ENCODE assay signal across 8 cellular contexts in the genomic region with DNA sequence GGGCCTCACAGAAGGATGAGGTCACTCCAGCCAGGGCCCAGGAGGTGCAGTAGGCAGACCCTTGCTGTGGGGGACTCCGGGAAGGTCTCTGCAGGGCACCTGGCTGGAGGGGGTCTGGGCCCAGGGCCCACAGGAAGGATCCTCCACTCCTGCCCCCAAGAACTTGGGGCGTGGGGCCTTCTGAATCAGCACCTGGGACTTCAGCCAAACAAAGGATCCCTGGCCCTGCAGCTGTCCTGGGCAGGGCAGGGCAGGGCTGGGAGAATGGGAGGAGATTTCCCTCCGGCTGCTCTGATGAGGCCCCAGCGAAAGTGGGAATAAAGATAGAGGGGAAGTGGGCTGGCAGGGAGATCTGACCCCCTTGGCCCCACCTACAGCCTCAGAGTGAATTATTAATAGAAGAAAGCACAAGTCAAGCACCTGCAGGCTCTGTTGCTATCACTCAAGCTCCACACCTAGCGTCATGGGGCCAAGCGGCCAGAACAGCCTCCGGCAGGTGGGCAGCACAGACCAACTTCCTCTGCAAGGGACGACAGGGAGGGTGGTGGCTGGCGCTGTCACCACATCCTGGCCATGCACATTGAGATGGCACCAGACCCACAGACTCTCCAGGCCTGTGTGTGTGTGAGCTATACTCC.
A peak's percentile ranks its signal among the peaks of the same experiment; 100 is the strongest.
DNase-seq lines count a peak whose midpoint lies in the region; ATAC-seq and TF ChIP-seq lines count a peak whose summit lies in the region.

No MANE protein-coding gene starts in this region.

- H3K27ac Mint-ChIP-seq in activated T-cell treated with anti-CD3 and anti-CD28 coated beads, Interleukin-2, amount 50 U/mL, for 72 hours = peak overlapping the region; percentile 54

- no peaks in the 10 kb centered on the region for H3K27me3 Mint-ChIP-seq in activated T-cell treated with anti-CD3 and anti-CD28 coated beads, Interleukin-2, amount 50 U/mL, for 72 hours (ENCODE audit: low read depth)

- peaks cover 0 to 3% of the 10 kb centered on the region in 2 donors for H3K9me3 Mint-ChIP-seq in activated T-cell treated with anti-CD3 and anti-CD28 coated beads, Interleukin-2, amount 50 U/mL, for 72 hours

- no peak overlapping the region for H2AFZ ChIP-seq in hepatocyte

- H3K9me3 ChIP-seq in hepatocyte (ENCODE audit: low read depth) (no peaks in the 10 kb centered on the region), subcutaneous abdominal adipose tissue (ENCODE audit: control insufficient read depth in 5 of 5, low read length in 5 of 5) (peaks cover 0 to 9% (median 3%) of the 10 kb centered on the region in 5 donors), BE2C (no peaks in the 10 kb centered on the region)

- H3K27ac ChIP-seq in hepatocyte (peak overlapping the region; percentile 64), subcutaneous abdominal adipose tissue (ENCODE audit: low read depth, low read length) (peak overlapping the region; percentile 17)

- TF ChIP-seq CTCF in hepatocyte (IDR thresholded peaks at IDR 0.05; ENCODE audit: poor library complexity) (no peak), BE2C (IDR thresholded peaks at IDR 0.05; ENCODE audit: low read depth, low read length) (no peak)

- no peaks in the 10 kb centered on the region for H3K9me2 ChIP-seq in hepatocyte (replicated peaks; ENCODE audit: insufficient read depth)

- H3K27me3 ChIP-seq in hepatocyte (no peaks in the 10 kb centered on the region), subcutaneous abdominal adipose tissue (ENCODE audit: control insufficient read depth in 5 of 5, insufficient read depth in 4 of 5, low read length in 5 of 5) (peaks cover 0 to 6% (median 6%) of the 10 kb centered on the region in 5 donors), BE2C (no peaks in the 10 kb centered on the region)

- ATAC-seq in activated T-cell treated with anti-CD3 and anti-CD28 coated beads, Interleukin-2, amount 50 U/mL, for 72 hours (replicated peaks in 1 of 2) = peak; percentile 64 to 71

- peaks cover 46% of the 10 kb centered on the region for H3K4me1 Mint-ChIP-seq in activated T-cell treated with anti-CD3 and anti-CD28 coated beads, Interleukin-2, amount 50 U/mL, for 72 hours (ENCODE audit: low read depth)

- H3K36me3 Mint-ChIP-seq in activated T-cell treated with anti-CD3 and anti-CD28 coated beads, Interleukin-2, amount 50 U/mL, for 72 hours (ENCODE audit: insufficient read depth in 2 of 2) = peaks cover 2 to 5% of the 10 kb centered on the region in 2 donors

- H4K20me1 ChIP-seq in hepatocyte (ENCODE audit: insufficient read depth, poor library complexity, severe bottlenecking) = no peaks in the 10 kb centered on the region

- H3K4me2 ChIP-seq in hepatocyte = no peak overlapping the region

- H3K4me3 Mint-ChIP-seq in activated T-cell treated with anti-CD3 and anti-CD28 coated beads, Interleukin-2, amount 50 U/mL, for 72 hours = peak overlapping the region; percentile 13 to 50

- no peak overlapping the region for H3K4me3 ChIP-seq in hepatocyte
- H3K4me3 ChIP-seq in subcutaneous abdominal adipose tissue (ENCODE audit: low read depth in 1 of 5, low read length in 5 of 5) = peak overlapping the region in 1 of 5 donors; percentile 7
- H3K4me3 ChIP-seq in BE2C (ENCODE audit: low read depth, low read length) = no peak overlapping the region

- peak overlapping the region in 1 of 5 donors; percentile 20 for H3K9ac ChIP-seq in subcutaneous abdominal adipose tissue (ENCODE audit: low read length in 5 of 5)

- peak; percentile 17 for DNase-seq in NK-92 treated with Interleukin-12 subunit alpha and Interleukin-12 subunit beta, amount 100 ng/mL, for 24 hours (lab: John Stamatoyannopoulos, UW)
- no peak for DNase-seq in NK-92 (lab: John Stamatoyannopoulos, UW; ENCODE audit: unreplicated experiment)
- DNase-seq in activated T-cell treated with anti-CD3 and anti-CD28 coated beads, Interleukin-2, amount 50 U/mL, for 72 hours = peak; percentile 51 to 57
- peak; percentile 66 for DNase-seq in hepatocyte (ENCODE audit: low spot score)
- no peak for DNase-seq in globus pallidus (ENCODE audit: low spot score)
- no peak for DNase-seq in BE2C
- no peak for DNase-seq in OCI-M2 (lab: John Stamatoyannopoulos, UW; ENCODE audit: unreplicated experiment)

- H3K4me1 ChIP-seq in hepatocyte (ENCODE audit: insufficient read depth) (peaks cover 53% of the 10 kb centered on the region), subcutaneous abdominal adipose tissue (ENCODE audit: control insufficient read depth in 5 of 5, insufficient read depth in 5 of 5, low read length in 5 of 5) (peaks cover 16 to 53% (median 44%) of the 10 kb centered on the region in 5 donors), BE2C (no peaks in the 10 kb centered on the region)

- H3K36me3 ChIP-seq in hepatocyte (replicated peaks; ENCODE audit: insufficient read depth, low read depth) (no peaks in the 10 kb centered on the region), subcutaneous abdominal adipose tissue (ENCODE audit: control insufficient read depth in 5 of 5, insufficient read depth in 5 of 5, low read length in 5 of 5) (no peaks in the 10 kb centered on the region), BE2C (no peaks in the 10 kb centered on the region)

- 71% methylated on average over 9 of the region's 9 CpGs for WGBS in hepatocyte (ENCODE audit: low lambda C conversion rate, missing lambda C conversion rate)

- peaks cover 19% of the 10 kb centered on the region for H3K79me2 ChIP-seq in hepatocyte

Comparison
In these comparisons a context has a peak if more than half of its experiments do, and no peak if none do; other contexts are left out.
1. DNase-seq: peak in NK-92 treated with Interleukin-12 subunit alpha and Interleukin-12 subunit beta, amount 100 ng/mL, for 24 hours (single experiment), activated T-cell treated with anti-CD3 and anti-CD28 coated beads, Interleukin-2, amount 50 U/mL, for 72 hours (2 of 2) and hepatocyte (single experiment); none in NK-92 (single experiment), globus pallidus (single experiment), BE2C (single experiment) and OCI-M2 (single experiment).